Comparison of ENCODE assay signal across 8 cellular contexts in genomic region chr1:121117622-121118479, GRCh38.
DNase-seq lines count a peak whose midpoint lies in the region; ATAC-seq, FAIRE-seq and TF ChIP-seq lines count a peak whose summit lies in the region.
"Not testable (repeated sequence)": the region's sequence is repeated elsewhere in the genome, so short reads cannot be mapped to it uniquely, and the experiment has no call there.

No MANE protein-coding gene starts in this region.

- not testable (repeated sequence) for FAIRE-seq in kidney (lab: Jason Lieb, UNC)

- peaks cover 0 to 12% (median 4%) of the 10 kb centered on the region in 3 donors for H3K27me3 Mint-ChIP-seq in CD14-positive monocyte (ENCODE audit: low read depth in 3 of 3)
- not testable (repeated sequence) for H3K27me3 Mint-ChIP-seq in activated B cell treated with CpG ODN at 0.5 μM for 24 hours; stimulated activated naive CD8-positive, alpha-beta T cell treated with anti-CD3 and anti-CD28 coated beads, Interleukin-15, amount 100 ng/mL, for 72 hours

- not testable (repeated sequence) for H3K36me3 Mint-ChIP-seq in CD14-positive monocyte; activated B cell treated with CpG ODN at 0.5 μM for 24 hours (ENCODE audit: low read depth)

- H3K9me3 ChIP-seq in kidney (ENCODE audit: control insufficient read depth in 1 of 2, low read length in 2 of 2): not testable (repeated sequence)

- TF ChIP-seq CTCF in CD14-positive monocyte (IDR thresholded peaks at IDR 0.05); activated B cell treated with CpG ODN at 0.5 μM for 24 hours (IDR thresholded peaks at IDR 0.05); kidney (IDR thresholded peaks at IDR 0.05; ENCODE audit: borderline replicate concordance, extremely low read depth, insufficient read depth); omental fat pad (IDR thresholded peaks at IDR 0.05): not testable (repeated sequence)

- not testable (repeated sequence) for H3K9me3 Mint-ChIP-seq in CD14-positive monocyte; activated B cell treated with CpG ODN at 0.5 μM for 24 hours; stimulated activated naive CD8-positive, alpha-beta T cell treated with anti-CD3 and anti-CD28 coated beads, Interleukin-15, amount 100 ng/mL, for 72 hours

- ATAC-seq in activated B cell treated with CpG ODN at 0.5 μM for 24 hours (ENCODE audit: low read depth) (peak; percentile 29), omental fat pad (ENCODE audit: low FRiP score) (peak; percentile 55)
- peak; percentile 73 for ATAC-seq in stimulated activated naive CD8-positive, alpha-beta T cell treated with anti-CD3 and anti-CD28 coated beads, Interleukin-15, amount 100 ng/mL, for 72 hours

- CTCF ChIA-PET in activated B cell treated with CpG ODN at 0.5 μM for 24 hours (lab: Charles Lee): not testable (repeated sequence)

- intact Hi-C loops in CD14-positive monocyte (cut with micrococcal nuclease); activated B cell treated with CpG ODN at 0.5 μM for 24 hours (cut with micrococcal nuclease); kidney (cut with DNase I): not testable (repeated sequence)

- H3K27ac Mint-ChIP-seq in CD14-positive monocyte: peak overlapping the region in 2 of 7 donors; percentile 30 to 73
- not testable (repeated sequence) for H3K27ac Mint-ChIP-seq in activated B cell treated with CpG ODN at 0.5 μM for 24 hours; stimulated activated naive CD8-positive, alpha-beta T cell treated with anti-CD3 and anti-CD28 coated beads, Interleukin-15, amount 100 ng/mL, for 72 hours

- H3K27ac ChIP-seq in kidney (ENCODE audit: low read depth in 2 of 2, low read length in 2 of 2): peak overlapping the region in 1 of 2 donors; percentile 65

- H3K4me3 ChIP-seq in kidney (ENCODE audit: low read length in 2 of 2): peak overlapping the region in 1 of 2 donors; percentile 52

- not testable (repeated sequence) for H3K4me1 ChIP-seq in kidney (ENCODE audit: control insufficient read depth in 1 of 2, insufficient read depth in 1 of 2, low read depth in 1 of 2, low read length in 2 of 2)

- peak overlapping the region; percentile 81 to 91 for H3K4me3 Mint-ChIP-seq in CD14-positive monocyte
- H3K4me3 Mint-ChIP-seq in activated B cell treated with CpG ODN at 0.5 μM for 24 hours: peak overlapping the region; percentile 75
- peak overlapping the region; percentile 60 to 79 for H3K4me3 Mint-ChIP-seq in stimulated activated naive CD8-positive, alpha-beta T cell treated with anti-CD3 and anti-CD28 coated beads, Interleukin-15, amount 100 ng/mL, for 72 hours

- H3K4me1 Mint-ChIP-seq in CD14-positive monocyte; activated B cell treated with CpG ODN at 0.5 μM for 24 hours; stimulated activated naive CD8-positive, alpha-beta T cell treated with anti-CD3 and anti-CD28 coated beads, Interleukin-15, amount 100 ng/mL, for 72 hours: not testable (repeated sequence)

- DNase-seq in CD14-positive monocyte (ENCODE audit: low spot score) (peak; percentile 45), LHCN-M2 (ENCODE audit: low read depth) (peak; percentile 11), activated B cell treated with CpG ODN at 0.5 μM for 24 hours (peak; percentile 20), astrocyte of the hippocampus (ENCODE audit: low read depth, low spot score) (peak; percentile 42), fibroblast of gingiva (ENCODE audit: low read depth) (peak; percentile 21), kidney (peak; percentile 73)
- not testable (repeated sequence) for DNase-seq in omental fat pad (ENCODE audit: low spot score)
- DNase-seq in stimulated activated naive CD8-positive, alpha-beta T cell treated with anti-CD3 and anti-CD28 coated beads, Interleukin-15, amount 100 ng/mL, for 72 hours: peak; percentile 16 to 20

- not testable (repeated sequence) for H3K9ac ChIP-seq in kidney (ENCODE audit: low read length in 2 of 2)

- POLR2A ChIA-PET in activated B cell treated with CpG ODN at 0.5 μM for 24 hours (lab: Charles Lee): not testable (repeated sequence)

- H3K36me3 ChIP-seq in kidney (ENCODE audit: control insufficient read depth in 1 of 2, insufficient read depth in 2 of 2, low read length in 2 of 2): not testable (repeated sequence)
